Comparison of ENCODE assay signal across 8 cellular contexts in genomic region chr3:146218880-146219866, GRCh38. TPM values are rescaled to one million over a fixed set of nuclear protein-coding genes. Genes with fewer than 3 reads are reported as not detected.
DNase-seq lines count a peak whose midpoint lies in the region; ATAC-seq and TF ChIP-seq lines count a peak whose summit lies in the region.

No MANE protein-coding gene starts in this region.

- TF ChIP-seq CTCF in CD14-positive monocyte (IDR thresholded peaks at IDR 0.05) (peak; percentile 90), fibroblast of the aortic adventitia (IDR thresholded peaks at IDR 0.05; ENCODE audit: insufficient read depth, low read length) (peak; percentile 61)

- no peaks in the 10 kb centered on the region for H3K36me3 Mint-ChIP-seq in CD14-positive monocyte
- H3K36me3 Mint-ChIP-seq in activated CD8-positive, alpha-beta memory T cell treated with anti-CD3 and anti-CD28 coated beads, Interleukin-2, amount 10 ng/mL, durations not matched to agents 7 days and 5 days = no peaks in the 10 kb centered on the region

- CTCF ChIA-PET in activated CD8-positive, alpha-beta memory T cell treated with anti-CD3 and anti-CD28 coated beads, Interleukin-2, amount 10 ng/mL, durations not matched to agents 7 days and 5 days (lab: Charles Lee) = interaction anchor here (2.0 kb wide), 1 partner anchor 359 kb away, joined by 6 read pairs; no protein-coding TSS in a partner anchor

- intact Hi-C loops in CD14-positive monocyte (cut with micrococcal nuclease) = loop anchor here in 1 of 2 donors (5.0 kb wide), 1 partner anchor 353 kb away; no protein-coding TSS in a partner anchor

- no peak overlapping the region for H3K4me3 Mint-ChIP-seq in CD14-positive monocyte
- H3K4me3 Mint-ChIP-seq in activated CD8-positive, alpha-beta memory T cell treated with anti-CD3 and anti-CD28 coated beads, Interleukin-2, amount 10 ng/mL, durations not matched to agents 7 days and 5 days = no peak overlapping the region

- no peaks in the 10 kb centered on the region for H3K4me1 Mint-ChIP-seq in CD14-positive monocyte
- no peaks in the 10 kb centered on the region for H3K4me1 Mint-ChIP-seq in activated CD8-positive, alpha-beta memory T cell treated with anti-CD3 and anti-CD28 coated beads, Interleukin-2, amount 10 ng/mL, durations not matched to agents 7 days and 5 days

- no peaks in the 10 kb centered on the region for H3K27me3 Mint-ChIP-seq in CD14-positive monocyte (ENCODE audit: low read depth in 3 of 3)
- H3K27me3 Mint-ChIP-seq in activated CD8-positive, alpha-beta memory T cell treated with anti-CD3 and anti-CD28 coated beads, Interleukin-2, amount 10 ng/mL, durations not matched to agents 7 days and 5 days = peaks cover 9% of the 10 kb centered on the region

- DNase-seq in CD14-positive monocyte (ENCODE audit: low spot score) (no peak), NCI-H1694 (lab: John Stamatoyannopoulos, UW) (peak; percentile 38), fibroblast of the aortic adventitia (ENCODE audit: low read depth) (peak; percentile 69), renal cortical epithelial cell (ENCODE audit: low read depth) (peak; percentile 15), DMS79 (lab: John Stamatoyannopoulos, UW) (no peak)
- peak; percentile 41 for DNase-seq in activated CD8-positive, alpha-beta memory T cell treated with anti-CD3 and anti-CD28 coated beads, Interleukin-2, amount 10 ng/mL, durations not matched to agents 7 days and 5 days

- no peaks in the 10 kb centered on the region for H3K9me3 Mint-ChIP-seq in CD14-positive monocyte
- no peaks in the 10 kb centered on the region for H3K9me3 Mint-ChIP-seq in activated CD8-positive, alpha-beta memory T cell treated with anti-CD3 and anti-CD28 coated beads, Interleukin-2, amount 10 ng/mL, durations not matched to agents 7 days and 5 days (ENCODE audit: low read depth)

- H3K4me3 ChIP-seq in fibroblast of the aortic adventitia (ENCODE audit: low read depth, low read length) = no peak overlapping the region

- H3K27ac Mint-ChIP-seq in CD14-positive monocyte = no peak overlapping the region
- no peak overlapping the region for H3K27ac Mint-ChIP-seq in activated CD8-positive, alpha-beta memory T cell treated with anti-CD3 and anti-CD28 coated beads, Interleukin-2, amount 10 ng/mL, durations not matched to agents 7 days and 5 days

- ATAC-seq in GM18511 (IDR thresholded peaks at IDR 0.05; ENCODE audit: unreplicated experiment) (peak; percentile 64), GM19023 (IDR thresholded peaks at IDR 0.05; ENCODE audit: unreplicated experiment) (no peak)
- ATAC-seq in activated CD8-positive, alpha-beta memory T cell treated with anti-CD3 and anti-CD28 coated beads, Interleukin-2, amount 10 ng/mL, durations not matched to agents 7 days and 5 days = no peak

RNA-seq across cellular contexts. Expression of gene PLSCR4, which starts 31.7 kb away (rescaled TPM):
- polyA plus RNA-seq in CD14-positive monocyte = not detected
- not detected for total RNA-seq in activated CD8-positive, alpha-beta memory T cell treated with anti-CD3 and anti-CD28 coated beads, Interleukin-2, amount 10 ng/mL, durations not matched to agents 7 days and 5 days
- 28.3 and 46.3 TPM in 2 replicates for total RNA-seq in fibroblast of the aortic adventitia (ENCODE audit: low replicate concordance)
- 2.4 and 3.2 TPM in 2 replicates for total RNA-seq in renal cortical epithelial cell

RNA-seq across cellular contexts. Expression of gene PLOD2, which starts 58.2 kb away (rescaled TPM):
- not detected for polyA plus RNA-seq in CD14-positive monocyte
- total RNA-seq in activated CD8-positive, alpha-beta memory T cell treated with anti-CD3 and anti-CD28 coated beads, Interleukin-2, amount 10 ng/mL, durations not matched to agents 7 days and 5 days = 1 to 10 TPM in 1 of 2 experiments, under 1 TPM in 1; 0.20 to 1.2 TPM
- total RNA-seq in fibroblast of the aortic adventitia (ENCODE audit: low replicate concordance) (46.1 and 114 TPM in 2 replicates), renal cortical epithelial cell (284 and 348 TPM in 2 replicates)

Comparison
In these comparisons a context has a peak if more than half of its experiments do, and no peak if none do; other contexts are left out.
1. DNase-seq: peak in NCI-H1694 (single experiment), activated CD8-positive, alpha-beta memory T cell treated with anti-CD3 and anti-CD28 coated beads, Interleukin-2, amount 10 ng/mL, durations not matched to agents 7 days and 5 days (single experiment), fibroblast of the aortic adventitia (single experiment) and renal cortical epithelial cell (single experiment); none in CD14-positive monocyte (single experiment) and DMS79 (single experiment).
2. RNA of gene PLOD2, which starts 58.2 kb away (total RNA-seq): 284 to 348 TPM in renal cortical epithelial cell and 46.1 to 114 TPM in fibroblast of the aortic adventitia; 0.20 to 1.2 TPM in activated CD8-positive, alpha-beta memory T cell treated with anti-CD3 and anti-CD28 coated beads, Interleukin-2, amount 10 ng/mL, durations not matched to agents 7 days and 5 days; every median in the first group is over 10 times any median in the second.